In genomic region chr10:32139223-32140073, GRCh38 we compare ENCODE assay signal across 1 cellular context.
TF ChIP-seq lines count a peak whose summit lies in the region.

No MANE protein-coding gene starts in this region.

TF ChIP-seq in K562, 482 proteins besides CTCF, POLR2A, EP300 and RAD21 (continued from another document and continues in another):
- TF ChIP-seq CLOCK (CRISPR knock-in tag; IDR thresholded peaks at IDR 0.05; ENCODE audit: borderline replicate concordance) (no peak), GTF2E2 (tag; IDR thresholded peaks at IDR 0.05) (no peak), NFYB (IDR thresholded peaks at IDR 0.05; ENCODE audit: extremely low read depth, insufficient read length) (no peak), HOMEZ (CRISPR knock-in tag; IDR thresholded peaks at IDR 0.05) (no peak), CEBPZ (IDR thresholded peaks at IDR 0.05; ENCODE audit: borderline replicate concordance, low read depth, low read length) (no peak), FIP1L1 (IDR thresholded peaks at IDR 0.05; ENCODE audit: low read depth, low read length, poor library complexity, severe bottlenecking) (no peak), KDM4B (IDR thresholded peaks at IDR 0.05; ENCODE audit: borderline replicate concordance in 2 of 2, low read depth in 1 of 2) (0 out of 4 replicates have a peak, but pooled peaks of 1 of the 2 experiments have one; percentile 54), ZNF318 (IDR thresholded peaks at IDR 0.05; ENCODE audit: borderline replicate concordance in 1 of 2, low read depth in 1 of 2) (peak in 1 of 2 experiments; percentile 96; a peak in 2 of 4 replicates), SP1 (CRISPR knock-in tag; IDR thresholded peaks at IDR 0.05) (no peak), ZFP1 (CRISPR knock-in tag; IDR thresholded peaks at IDR 0.05) (no peak), ZNF239 (CRISPR knock-in tag; IDR thresholded peaks at IDR 0.05) (no peak), ZNF695 (CRISPR knock-in tag; IDR thresholded peaks at IDR 0.05) (no peak), YY1 (IDR thresholded peaks at IDR 0.05; ENCODE audit: borderline replicate concordance in 1 of 3, control insufficient read depth in 1 of 3, extremely low read depth in 1 of 3, insufficient read depth in 3 of 3, insufficient read length in 1 of 3, insufficient replicate concordance in 2 of 3, low read depth in 1 of 3, low read length in 2 of 3) (peak in 1 of 3 experiments; percentile 37), CREB3 (tag; conservative IDR thresholded peaks at IDR 0.05; ENCODE audit: low read depth) (no peak), RFX5 (IDR thresholded peaks at IDR 0.05; ENCODE audit: low read depth, low read length) (no peak), ARID3B (CRISPR knock-in tag; IDR thresholded peaks at IDR 0.05; ENCODE audit: borderline replicate concordance) (no peak), BRCA1 (IDR thresholded peaks at IDR 0.05) (no peak), BRCA1 (CRISPR knock-in tag; IDR thresholded peaks at IDR 0.05) (no peak), PTTG1 (tag; IDR thresholded peaks at IDR 0.05; ENCODE audit: low read depth) (no peak), ZNF407 (IDR thresholded peaks at IDR 0.05; ENCODE audit: low read depth) (no peak), ZNF778 (CRISPR knock-in tag; IDR thresholded peaks at IDR 0.05) (no peak), YBX1 (IDR thresholded peaks at IDR 0.05) (no peak), ZNF175 (CRISPR knock-in tag; IDR thresholded peaks at IDR 0.05; ENCODE audit: low read depth) (peak; percentile 71), POLR2G (IDR thresholded peaks at IDR 0.05; ENCODE audit: low read depth, low read length) (no peak), ZC3H11A (IDR thresholded peaks at IDR 0.05; ENCODE audit: low read depth, low read length) (no peak)
